ENCODE assay signal across 8 cellular contexts in the genomic region with DNA sequence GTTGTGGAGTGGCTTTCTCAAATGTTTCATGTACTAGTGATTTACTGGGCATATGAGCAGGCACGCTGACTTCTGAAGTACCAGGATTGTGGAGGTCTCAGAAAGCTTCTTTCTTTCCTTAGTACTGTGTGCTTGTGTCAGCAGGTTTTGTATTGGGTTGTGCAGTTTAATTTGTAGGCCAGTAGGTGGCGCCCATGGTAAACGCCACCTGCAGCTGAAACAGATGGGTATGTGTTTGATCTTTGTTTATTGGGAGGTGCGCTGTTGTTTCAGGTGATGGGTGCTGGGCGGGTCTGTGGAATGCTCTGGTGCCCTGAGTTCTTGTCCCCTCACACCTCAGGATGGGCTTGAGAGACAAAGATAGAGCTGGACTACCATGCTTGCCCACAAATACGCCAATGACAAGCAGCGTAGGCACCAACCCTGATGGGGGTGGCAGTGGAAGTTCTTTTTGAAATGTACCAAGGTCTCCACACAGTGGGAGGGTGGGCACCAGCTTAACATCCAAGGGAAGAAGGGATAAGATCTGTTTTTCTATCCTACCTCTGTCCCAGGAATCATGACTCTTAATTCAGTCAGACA.
DNase-seq lines count a peak whose midpoint lies in the region; ATAC-seq lines count a peak whose summit lies in the region.

No MANE protein-coding gene starts in this region.

- ATAC-seq in GM18517 (IDR thresholded peaks at IDR 0.05; ENCODE audit: unreplicated experiment) = peak; percentile 98
- peak; percentile 99 for ATAC-seq in HG02885 (IDR thresholded peaks at IDR 0.05; ENCODE audit: poor library complexity, unreplicated experiment)
- ATAC-seq in left colon = peak; percentile 93

- DNase-seq in CMK (ENCODE audit: low read depth) = peak; percentile 4
- DNase-seq in NCI-H2081 treated with DMSO at 0.1 percent for 48 hours (lab: John Stamatoyannopoulos, UW) = peak; percentile 5
- peak; percentile 17 for DNase-seq in amniotic epithelial cell (ENCODE audit: low read depth)
- DNase-seq in left colon = peak in 1 of 2 donors; percentile 13
- no peak for DNase-seq in T-helper 9 cell
- no peak for DNase-seq in activated CD4-positive, CD25-positive, alpha-beta regulatory T cell (lab: John Stamatoyannopoulos, UW)

- intact Hi-C loops in left colon (cut with DNase I, micrococcal nuclease) = no loop called here

Comparison
In these comparisons a context has a peak if more than half of its experiments do, and no peak if none do; other contexts are left out.
1. DNase-seq: peak in CMK (single experiment), NCI-H2081 treated with DMSO at 0.1 percent for 48 hours (single experiment) and amniotic epithelial cell (single experiment); none in T-helper 9 cell (single experiment) and activated CD4-positive, CD25-positive, alpha-beta regulatory T cell (0 of 4).
2. Peak in every context shown above with its lines, with median percentiles within 50 percentile points of each other: ATAC-seq.